In the genomic region with DNA sequence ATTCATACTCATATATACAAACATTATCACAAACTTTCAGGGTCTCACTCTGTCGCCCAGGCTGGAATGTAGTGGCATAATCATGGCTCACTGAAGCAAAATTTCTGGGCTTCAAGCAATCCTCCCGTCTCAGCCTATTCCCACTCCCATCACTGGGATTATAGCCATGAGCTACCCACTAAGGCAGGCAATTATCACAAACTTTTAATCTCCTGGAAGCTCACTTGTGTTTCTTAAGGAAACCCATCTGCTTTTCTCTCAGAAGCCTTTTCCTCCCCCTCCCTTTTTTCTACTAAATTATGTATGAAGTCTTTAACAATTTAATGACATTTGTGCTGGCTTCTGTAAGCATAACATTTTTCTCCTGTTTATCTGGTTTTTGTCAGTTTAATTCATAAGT, we compare ENCODE assay signal across 15 cellular contexts.
DNase-seq lines count a peak whose midpoint lies in the region; ATAC-seq and TF ChIP-seq lines count a peak whose summit lies in the region.
"Had no signal": no experiment of that assay in that cellular context is flagged by ENCODE, and none has a peak within 500 bp of the region (broad histone marks: within the 10 kb centered on the region; RNA-seq: fewer than 3 reads in every experiment).

No MANE protein-coding gene starts in this region.

- H3K9me3 ChIP-seq in WERI-Rb-1 (ENCODE audit: severe bottlenecking) (no peaks in the 10 kb centered on the region), smooth muscle cell (replicated peaks; ENCODE audit: low read depth) (no peaks in the 10 kb centered on the region), neuronal stem cell (replicated peaks in 1 of 2; ENCODE audit: control insufficient read depth in 2 of 2, insufficient read depth in 1 of 2, low read depth in 1 of 2, low read length in 2 of 2) (no peaks in the 10 kb centered on the region)

- no peaks in the 10 kb centered on the region for H3K79me2 ChIP-seq in smooth muscle cell (ENCODE audit: low read depth)

- no peaks in the 10 kb centered on the region for H3K36me3 ChIP-seq in WERI-Rb-1
- H3K36me3 ChIP-seq in smooth muscle cell (ENCODE audit: low read depth) = no peaks in the 10 kb centered on the region
- no peaks in the 10 kb centered on the region for H3K36me3 ChIP-seq in neuronal stem cell (replicated peaks in 1 of 2; ENCODE audit: control insufficient read depth in 2 of 2, insufficient read depth in 2 of 2, low read length in 2 of 2)

- TF ChIP-seq CTCF in WERI-Rb-1 (IDR thresholded peaks at IDR 0.05; ENCODE audit: low read depth, low read length) = no peak
- TF ChIP-seq CTCF in smooth muscle cell (IDR thresholded peaks at IDR 0.05; ENCODE audit: borderline replicate concordance, insufficient read depth, poor library complexity, severe bottlenecking) = no peak

- H4K91ac ChIP-seq in neuronal stem cell (ENCODE audit: low read depth, low read length, poor library complexity) = no peak overlapping the region

- H3K27me3 ChIP-seq in WERI-Rb-1 (ENCODE audit: insufficient read depth, low read depth, severe bottlenecking) = no peaks in the 10 kb centered on the region
- H3K27me3 ChIP-seq in smooth muscle cell (ENCODE audit: low read depth) = no peaks in the 10 kb centered on the region
- no peaks in the 10 kb centered on the region for H3K27me3 ChIP-seq in neuronal stem cell (ENCODE audit: control insufficient read depth in 3 of 3, insufficient read depth in 3 of 3, low read depth in 1 of 3, low read length in 3 of 3)

- H2BK12ac ChIP-seq in neuronal stem cell (ENCODE audit: low read length) = no peak overlapping the region

- H2BK120ac ChIP-seq in neuronal stem cell (ENCODE audit: low read depth, low read length) = no peak overlapping the region

- no peak overlapping the region for H4K8ac ChIP-seq in neuronal stem cell (ENCODE audit: low read depth, low read length)

- H4K20me1 ChIP-seq in smooth muscle cell (ENCODE audit: low read depth) = no peaks in the 10 kb centered on the region

- peaks cover 7% of the 10 kb centered on the region for H3K4me1 ChIP-seq in smooth muscle cell (ENCODE audit: low read depth)
- no peaks in the 10 kb centered on the region for H3K4me1 ChIP-seq in neuronal stem cell (ENCODE audit: control insufficient read depth in 2 of 2, insufficient read depth in 1 of 2, low read depth in 1 of 2, low read length in 2 of 2)

- H3K23ac ChIP-seq in neuronal stem cell (ENCODE audit: low read depth, low read length, poor library complexity) = no peak overlapping the region

- intact Hi-C loops in cardiac septum (cut with DNase I) = no loop called here

- ATAC-seq in GM19395 (IDR thresholded peaks at IDR 0.05; ENCODE audit: unreplicated experiment) (no peak), HG03280 (IDR thresholded peaks at IDR 0.05; ENCODE audit: unreplicated experiment) (no peak)
- ATAC-seq: GM23338, HCT116 had no signal

- H2BK5ac ChIP-seq in neuronal stem cell (ENCODE audit: low read length) = no peak overlapping the region

- H3K18ac ChIP-seq in neuronal stem cell (ENCODE audit: low read length) = no peak overlapping the region

- H2AFZ ChIP-seq in smooth muscle cell (ENCODE audit: low read depth) (no peak overlapping the region), neuronal stem cell (ENCODE audit: low read length) (no peak overlapping the region)
- H2AFZ ChIP-seq: GM23338 had no signal

- H3K4me3 ChIP-seq in WERI-Rb-1 (ENCODE audit: low read depth, low read length) (no peak overlapping the region), smooth muscle cell (no peak overlapping the region), neuronal stem cell (ENCODE audit: low read length in 2 of 2) (no peak overlapping the region)
- H3K4me3 ChIP-seq: GM23338 had no signal

- no peak overlapping the region for H3K4ac ChIP-seq in neuronal stem cell (ENCODE audit: low read length)

- DNase-seq in D341Med (ENCODE audit: low spot score) = peak; percentile 51
- peak; percentile 61 for DNase-seq in NCI-H82 (lab: John Stamatoyannopoulos, UW)
- peak; percentile 28 for DNase-seq in WERI-Rb-1
- no peak for DNase-seq in smooth muscle cell (lab: John Stamatoyannopoulos, UW; ENCODE audit: unreplicated experiment)
- DNase-seq in cardiac septum (ENCODE audit: low spot score) = no peak
- DNase-seq in neuronal stem cell (ENCODE audit: low spot score) = no peak
- DNase-seq: AML-193; CD4-positive, alpha-beta memory T cell; HFFc6; KG1 had no signal

- no peak overlapping the region for H3K9ac ChIP-seq in smooth muscle cell (ENCODE audit: low read depth)
- no peak overlapping the region for H3K9ac ChIP-seq in neuronal stem cell (ENCODE audit: low read depth, low read length, poor library complexity)

- H3K79me1 ChIP-seq in neuronal stem cell (ENCODE audit: low read depth, low read length) = no peaks in the 10 kb centered on the region

- H3F3A ChIP-seq in smooth muscle cell (ENCODE audit: low read depth) = peaks cover 22% of the 10 kb centered on the region

- H3K27ac ChIP-seq in WERI-Rb-1 (no peak overlapping the region), smooth muscle cell (ENCODE audit: low read depth) (peak overlapping the region; percentile 38), neuronal stem cell (replicated peaks; ENCODE audit: low read length) (no peak overlapping the region)
- H3K27ac ChIP-seq: C4-2B had no signal

- WGBS in smooth muscle cell (ENCODE audit: low lambda C conversion rate) = 17% methylated on average over 2 of the region's 2 CpGs
- WGBS in neuronal stem cell (ENCODE audit: extremely low coverage in 2 of 2, insufficient read length in 2 of 2, insufficient replicate concordance in 1 of 2), 2 donors = no CpG with 5 or more reads among the region's 2 CpGs

- H2BK15ac ChIP-seq in neuronal stem cell (ENCODE audit: low read length) = no peak overlapping the region

- H2AK5ac ChIP-seq in neuronal stem cell (ENCODE audit: low read depth, low read length) = no peak overlapping the region

- no peak overlapping the region for H3K14ac ChIP-seq in neuronal stem cell (ENCODE audit: low read length)

- peak overlapping the region; percentile 22 for H3K4me2 ChIP-seq in smooth muscle cell
- H3K4me2 ChIP-seq in neuronal stem cell (ENCODE audit: insufficient read depth, low read length, poor library complexity, severe bottlenecking) = no peak overlapping the region
- H3K4me2 ChIP-seq: GM23338 had no signal

Comparison
In these comparisons a context has a peak if more than half of its experiments do, and no peak if none do; other contexts are left out.
1. DNase-seq: peak in D341Med (single experiment), NCI-H82 (single experiment) and WERI-Rb-1 (single experiment); none in smooth muscle cell (single experiment), cardiac septum (single experiment) and neuronal stem cell (single experiment).